21 cellular contexts compared by ENCODE assay signal in the genomic region with DNA sequence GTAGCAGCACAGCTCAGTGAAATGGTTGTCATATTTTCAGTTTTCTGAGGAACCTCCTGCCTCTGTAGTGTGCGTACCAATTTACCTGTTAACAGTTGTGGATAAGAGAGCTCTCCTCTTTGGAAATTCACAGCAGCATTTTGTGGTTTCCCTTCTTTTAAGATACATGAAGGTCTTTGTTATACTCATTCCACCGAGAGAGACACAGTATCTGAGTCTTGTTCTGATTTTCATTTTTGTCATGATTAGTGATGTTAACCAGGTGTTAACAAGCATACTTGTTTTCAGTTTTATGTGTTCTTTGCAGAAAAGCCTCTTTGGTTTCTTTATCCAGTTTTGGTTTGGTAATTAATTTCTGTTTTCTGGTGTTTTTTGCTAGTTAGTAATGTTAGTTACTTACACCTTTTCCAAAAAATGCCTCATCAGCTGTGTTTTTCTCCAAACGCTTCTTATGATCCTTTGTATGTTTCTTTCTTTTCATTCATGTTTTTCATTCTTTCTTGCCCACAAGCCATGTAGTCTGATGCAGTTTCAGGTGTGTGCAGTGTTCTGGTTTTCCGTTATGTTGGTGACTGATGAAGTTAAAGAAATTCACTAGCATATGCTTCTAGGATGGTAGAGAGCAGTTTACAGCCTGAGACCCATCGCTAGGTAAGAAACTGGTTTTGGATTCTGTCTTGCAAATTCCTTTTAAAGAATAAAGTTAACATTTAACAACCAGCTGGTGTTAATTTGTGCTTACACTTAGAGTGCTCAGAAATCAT.
"Had no signal": no experiment of that assay in that cellular context is flagged by ENCODE, and none has a peak within 500 bp of the region (broad histone marks: within the 10 kb centered on the region; RNA-seq: fewer than 3 reads in every experiment).

No MANE protein-coding gene starts in this region.

- H3K4me1 ChIP-seq: esophagus squamous epithelium, tibial nerve, uterus had no signal

- H3K36me3 Mint-ChIP-seq: activated naive CD4-positive, alpha-beta T cell treated with anti-CD3 and anti-CD28 coated beads, Interleukin-2, amount 50 U/mL, for 72 hours; brain; natural killer cell; stimulated activated memory B cell treated with anti-CD40 and anti-IgM and Interleukin-4, amounts not matched to agents 10 μg/mL and 1 μg/mL and 100 μg/mL, for 72 hours had no signal

- DNase-seq: activated B cell treated with CpG ODN at 0.5 μM for 24 hours; activated CD4-positive, alpha-beta T cell treated with anti-CD3 and anti-CD28 coated beads, Interleukin-2, amount 10 ng/mL, durations not matched to agents 7 days and 5 days; activated CD8-positive, alpha-beta memory T cell treated with anti-CD3 and anti-CD28 coated beads, Interleukin-2, amount 50 U/mL, for 48 hours; activated gamma-delta T cell; activated T-cell treated with anti-CD3 and anti-CD28 coated beads, Interleukin-2, amount 50 U/mL, for 72 hours; amniotic stem cell; central memory CD4-positive, alpha-beta T cell; effector CD4-positive, alpha-beta T cell; esophagus squamous epithelium; kidney glomerular epithelial cell; left ventricle myocardium superior; mesendoderm; natural killer cell; uterus had no signal

- H3K27ac ChIP-seq: coronary artery, esophagus squamous epithelium, neutrophil, tibial nerve, uterus had no signal

- H3K4me1 Mint-ChIP-seq: activated B cell treated with CpG ODN at 0.5 μM for 24 hours; activated CD4-positive, alpha-beta T cell treated with anti-CD3 and anti-CD28 coated beads, Interleukin-2, amount 10 ng/mL, durations not matched to agents 7 days and 5 days; brain; natural killer cell; stimulated activated memory B cell treated with anti-CD40 and anti-IgM and Interleukin-4, amounts not matched to agents 10 μg/mL and 1 μg/mL and 100 μg/mL, for 72 hours had no signal

- H3K27ac Mint-ChIP-seq: activated B cell treated with CpG ODN at 0.5 μM for 24 hours; activated CD4-positive, alpha-beta T cell treated with anti-CD3 and anti-CD28 coated beads, Interleukin-2, amount 10 ng/mL, durations not matched to agents 7 days and 5 days; activated naive CD4-positive, alpha-beta T cell treated with anti-CD3 and anti-CD28 coated beads, Interleukin-2, amount 50 U/mL, for 72 hours; activated T-cell treated with anti-CD3 and anti-CD28 coated beads, Interleukin-2, amount 50 U/mL, for 72 hours; brain; natural killer cell; stimulated activated memory B cell treated with anti-CD40 and anti-IgM and Interleukin-4, amounts not matched to agents 10 μg/mL and 1 μg/mL and 100 μg/mL, for 72 hours had no signal

- H3K4me3 Mint-ChIP-seq: activated B cell treated with CpG ODN at 0.5 μM for 24 hours; activated CD4-positive, alpha-beta T cell treated with anti-CD3 and anti-CD28 coated beads, Interleukin-2, amount 10 ng/mL, durations not matched to agents 7 days and 5 days; activated T-cell treated with anti-CD3 and anti-CD28 coated beads, Interleukin-2, amount 50 U/mL, for 72 hours; brain; natural killer cell; stimulated activated memory B cell treated with anti-CD40 and anti-IgM and Interleukin-4, amounts not matched to agents 10 μg/mL and 1 μg/mL and 100 μg/mL, for 72 hours had no signal

- H3K36me3 ChIP-seq: esophagus squamous epithelium, neutrophil, tibial nerve, uterus had no signal

- ATAC-seq: left ventricle myocardium superior; natural killer cell; stimulated activated memory B cell treated with anti-CD40 and anti-IgM and Interleukin-4, amounts not matched to agents 10 μg/mL and 1 μg/mL and 100 μg/mL, for 72 hours had no signal

- H3K9me3 Mint-ChIP-seq: activated B cell treated with CpG ODN at 0.5 μM for 24 hours; activated CD4-positive, alpha-beta T cell treated with anti-CD3 and anti-CD28 coated beads, Interleukin-2, amount 10 ng/mL, durations not matched to agents 7 days and 5 days; activated naive CD4-positive, alpha-beta T cell treated with anti-CD3 and anti-CD28 coated beads, Interleukin-2, amount 50 U/mL, for 72 hours; activated T-cell treated with anti-CD3 and anti-CD28 coated beads, Interleukin-2, amount 50 U/mL, for 72 hours; brain; natural killer cell; stimulated activated memory B cell treated with anti-CD40 and anti-IgM and Interleukin-4, amounts not matched to agents 10 μg/mL and 1 μg/mL and 100 μg/mL, for 72 hours had no signal

- H3K4me3 ChIP-seq: coronary artery, esophagus squamous epithelium, tibial nerve, uterus had no signal

- H3K27me3 Mint-ChIP-seq: brain had no signal

- H3K9me3 ChIP-seq: esophagus squamous epithelium, neutrophil, tibial nerve, uterus had no signal

- H3K27me3 ChIP-seq: tibial nerve, uterus had no signal

- FAIRE-seq: endothelial cell of umbilical vein had no signal
